Comparison of ENCODE assay signal across 1 cellular context in the genomic region with DNA sequence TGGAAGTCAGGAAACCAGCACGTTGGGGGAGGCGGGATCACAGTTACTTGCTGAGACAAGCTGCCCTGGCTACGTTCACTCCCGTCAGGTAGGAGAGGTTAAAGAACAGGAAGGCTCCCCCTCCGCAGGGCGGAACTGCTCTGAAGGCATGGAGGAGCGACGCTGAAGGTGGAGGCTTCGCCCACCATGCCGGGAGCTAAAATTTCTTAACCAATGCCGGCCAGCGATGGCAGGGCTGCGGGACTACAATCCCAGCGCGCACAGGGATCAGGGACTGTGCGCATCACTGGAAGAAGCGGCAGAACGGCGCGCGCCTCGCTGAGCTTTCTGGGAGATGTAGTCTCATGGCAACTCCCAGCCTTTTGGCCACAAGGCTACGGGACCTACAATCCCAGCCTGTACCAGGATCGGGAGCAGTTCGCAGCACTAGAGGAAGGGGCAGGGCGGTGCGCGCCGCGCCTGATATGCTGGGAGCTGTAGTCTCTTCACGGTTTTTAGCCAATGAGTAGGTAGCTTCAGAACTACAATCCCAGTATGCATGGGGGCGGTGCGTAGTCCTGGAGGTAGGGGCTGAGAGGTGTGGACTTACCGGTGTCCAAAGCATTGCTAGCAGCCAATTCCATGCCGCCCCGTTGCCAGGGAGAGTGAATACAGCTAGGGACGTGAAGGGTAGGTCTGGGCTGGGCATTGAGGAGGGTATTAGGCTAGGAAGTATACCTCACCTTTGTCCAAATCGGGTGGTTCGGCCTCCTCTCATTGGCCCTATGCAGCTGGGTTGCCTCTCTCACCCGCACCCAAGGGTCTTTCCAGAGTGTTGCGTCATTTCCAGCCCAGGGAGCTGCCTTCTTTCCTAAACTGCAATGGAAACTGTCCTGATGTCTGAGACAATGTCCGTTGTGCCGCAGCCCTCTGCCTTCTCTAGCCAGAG.
TF ChIP-seq lines count a peak whose summit lies in the region.

No MANE protein-coding gene starts in this region.

TF ChIP-seq in HEK293, 187 proteins besides CTCF, POLR2A, EP300 and RAD21 (continued from another document and continues in another):
- TF ChIP-seq, protein P1, sequence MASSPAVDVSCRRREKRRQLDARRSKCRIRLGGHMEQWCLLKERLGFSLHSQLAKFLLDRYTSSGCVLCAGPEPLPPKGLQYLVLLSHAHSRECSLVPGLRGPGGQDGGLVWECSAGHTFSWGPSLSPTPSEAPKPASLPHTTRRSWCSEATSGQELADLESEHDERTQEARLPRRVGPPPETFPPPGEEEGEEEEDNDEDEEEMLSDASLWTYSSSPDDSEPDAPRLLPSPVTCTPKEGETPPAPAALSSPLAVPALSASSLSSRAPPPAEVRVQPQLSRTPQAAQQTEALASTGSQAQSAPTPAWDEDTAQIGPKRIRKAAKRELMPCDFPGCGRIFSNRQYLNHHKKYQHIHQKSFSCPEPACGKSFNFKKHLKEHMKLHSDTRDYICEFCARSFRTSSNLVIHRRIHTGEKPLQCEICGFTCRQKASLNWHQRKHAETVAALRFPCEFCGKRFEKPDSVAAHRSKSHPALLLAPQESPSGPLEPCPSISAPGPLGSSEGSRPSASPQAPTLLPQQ (tag by site-specific recombination; IDR thresholded peaks at IDR 0.05): no peak
- TF ChIP-seq ZNF155 (tag by site-specific recombination; IDR thresholded peaks at IDR 0.05) (no peak), ZNF610 (tag by site-specific recombination; IDR thresholded peaks at IDR 0.05; ENCODE audit: borderline replicate concordance) (no peak), KLF7 (tag by site-specific recombination; IDR thresholded peaks at IDR 0.05; ENCODE audit: borderline replicate concordance) (no peak), ZNF335 (tag by site-specific recombination; conservative IDR thresholded peaks at IDR 0.05) (peak; percentile 93), SP2 (tag by site-specific recombination; IDR thresholded peaks at IDR 0.05) (peak; percentile 82), TCF7L2 (IDR thresholded peaks at IDR 0.05; ENCODE audit: borderline replicate concordance, low read depth, low read length) (no peak), MEIS1 (CRISPR knock-in tag; IDR thresholded peaks at IDR 0.05; ENCODE audit: borderline replicate concordance) (no peak), ZFHX2 (tag by site-specific recombination; conservative IDR thresholded peaks at IDR 0.05) (no peak), ZNF112 (tag by site-specific recombination; IDR thresholded peaks at IDR 0.05) (no peak), ZNF394 (tag by site-specific recombination; IDR thresholded peaks at IDR 0.05; ENCODE audit: borderline replicate concordance) (no peak), MZF1 (tag by site-specific recombination; IDR thresholded peaks at IDR 0.05; ENCODE audit: borderline replicate concordance) (no peak), EGR2 (tag by site-specific recombination; IDR thresholded peaks at IDR 0.05; ENCODE audit: low read depth) (no peak), ZNF266 (tag by site-specific recombination; IDR thresholded peaks at IDR 0.05; ENCODE audit: low read depth) (no peak), BCL11B (tag by site-specific recombination; IDR thresholded peaks at IDR 0.05; ENCODE audit: low read depth) (no peak), ZNF157 (tag by site-specific recombination; IDR thresholded peaks at IDR 0.05) (no peak), ZNF211 (tag by site-specific recombination; IDR thresholded peaks at IDR 0.05; ENCODE audit: low read depth) (no peak), ZXDB (tag by site-specific recombination; IDR thresholded peaks at IDR 0.05) (peak; percentile 41; the same call in 1 of the 2 replicates), ZNF830 (tag by site-specific recombination; IDR thresholded peaks at IDR 0.05; ENCODE audit: low read depth) (no peak), HOXD13 (CRISPR knock-in tag; IDR thresholded peaks at IDR 0.05; ENCODE audit: borderline replicate concordance) (no peak)
- TF ChIP-seq, protein P2, sequence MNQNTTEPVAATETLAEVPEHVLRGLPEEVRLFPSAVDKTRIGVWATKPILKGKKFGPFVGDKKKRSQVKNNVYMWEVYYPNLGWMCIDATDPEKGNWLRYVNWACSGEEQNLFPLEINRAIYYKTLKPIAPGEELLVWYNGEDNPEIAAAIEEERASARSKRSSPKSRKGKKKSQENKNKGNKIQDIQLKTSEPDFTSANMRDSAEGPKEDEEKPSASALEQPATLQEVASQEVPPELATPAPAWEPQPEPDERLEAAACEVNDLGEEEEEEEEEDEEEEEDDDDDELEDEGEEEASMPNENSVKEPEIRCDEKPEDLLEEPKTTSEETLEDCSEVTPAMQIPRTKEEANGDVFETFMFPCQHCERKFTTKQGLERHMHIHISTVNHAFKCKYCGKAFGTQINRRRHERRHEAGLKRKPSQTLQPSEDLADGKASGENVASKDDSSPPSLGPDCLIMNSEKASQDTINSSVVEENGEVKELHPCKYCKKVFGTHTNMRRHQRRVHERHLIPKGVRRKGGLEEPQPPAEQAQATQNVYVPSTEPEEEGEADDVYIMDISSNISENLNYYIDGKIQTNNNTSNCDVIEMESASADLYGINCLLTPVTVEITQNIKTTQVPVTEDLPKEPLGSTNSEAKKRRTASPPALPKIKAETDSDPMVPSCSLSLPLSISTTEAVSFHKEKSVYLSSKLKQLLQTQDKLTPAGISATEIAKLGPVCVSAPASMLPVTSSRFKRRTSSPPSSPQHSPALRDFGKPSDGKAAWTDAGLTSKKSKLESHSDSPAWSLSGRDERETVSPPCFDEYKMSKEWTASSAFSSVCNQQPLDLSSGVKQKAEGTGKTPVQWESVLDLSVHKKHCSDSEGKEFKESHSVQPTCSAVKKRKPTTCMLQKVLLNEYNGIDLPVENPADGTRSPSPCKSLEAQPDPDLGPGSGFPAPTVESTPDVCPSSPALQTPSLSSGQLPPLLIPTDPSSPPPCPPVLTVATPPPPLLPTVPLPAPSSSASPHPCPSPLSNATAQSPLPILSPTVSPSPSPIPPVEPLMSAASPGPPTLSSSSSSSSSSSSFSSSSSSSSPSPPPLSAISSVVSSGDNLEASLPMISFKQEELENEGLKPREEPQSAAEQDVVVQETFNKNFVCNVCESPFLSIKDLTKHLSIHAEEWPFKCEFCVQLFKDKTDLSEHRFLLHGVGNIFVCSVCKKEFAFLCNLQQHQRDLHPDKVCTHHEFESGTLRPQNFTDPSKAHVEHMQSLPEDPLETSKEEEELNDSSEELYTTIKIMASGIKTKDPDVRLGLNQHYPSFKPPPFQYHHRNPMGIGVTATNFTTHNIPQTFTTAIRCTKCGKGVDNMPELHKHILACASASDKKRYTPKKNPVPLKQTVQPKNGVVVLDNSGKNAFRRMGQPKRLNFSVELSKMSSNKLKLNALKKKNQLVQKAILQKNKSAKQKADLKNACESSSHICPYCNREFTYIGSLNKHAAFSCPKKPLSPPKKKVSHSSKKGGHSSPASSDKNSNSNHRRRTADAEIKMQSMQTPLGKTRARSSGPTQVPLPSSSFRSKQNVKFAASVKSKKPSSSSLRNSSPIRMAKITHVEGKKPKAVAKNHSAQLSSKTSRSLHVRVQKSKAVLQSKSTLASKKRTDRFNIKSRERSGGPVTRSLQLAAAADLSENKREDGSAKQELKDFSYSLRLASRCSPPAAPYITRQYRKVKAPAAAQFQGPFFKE (tag by site-specific recombination; IDR thresholded peaks at IDR 0.05; ENCODE audit: borderline replicate concordance): no peak
- TF ChIP-seq, protein P3, sequence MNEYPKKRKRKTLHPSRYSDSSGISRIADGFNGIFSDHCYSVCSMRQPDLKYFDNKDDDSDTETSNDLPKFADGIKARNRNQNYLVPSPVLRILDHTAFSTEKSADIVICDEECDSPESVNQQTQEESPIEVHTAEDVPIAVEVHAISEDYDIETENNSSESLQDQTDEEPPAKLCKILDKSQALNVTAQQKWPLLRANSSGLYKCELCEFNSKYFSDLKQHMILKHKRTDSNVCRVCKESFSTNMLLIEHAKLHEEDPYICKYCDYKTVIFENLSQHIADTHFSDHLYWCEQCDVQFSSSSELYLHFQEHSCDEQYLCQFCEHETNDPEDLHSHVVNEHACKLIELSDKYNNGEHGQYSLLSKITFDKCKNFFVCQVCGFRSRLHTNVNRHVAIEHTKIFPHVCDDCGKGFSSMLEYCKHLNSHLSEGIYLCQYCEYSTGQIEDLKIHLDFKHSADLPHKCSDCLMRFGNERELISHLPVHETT (tag by site-specific recombination; IDR thresholded peaks at IDR 0.05): no peak
- TF ChIP-seq, protein P4, sequence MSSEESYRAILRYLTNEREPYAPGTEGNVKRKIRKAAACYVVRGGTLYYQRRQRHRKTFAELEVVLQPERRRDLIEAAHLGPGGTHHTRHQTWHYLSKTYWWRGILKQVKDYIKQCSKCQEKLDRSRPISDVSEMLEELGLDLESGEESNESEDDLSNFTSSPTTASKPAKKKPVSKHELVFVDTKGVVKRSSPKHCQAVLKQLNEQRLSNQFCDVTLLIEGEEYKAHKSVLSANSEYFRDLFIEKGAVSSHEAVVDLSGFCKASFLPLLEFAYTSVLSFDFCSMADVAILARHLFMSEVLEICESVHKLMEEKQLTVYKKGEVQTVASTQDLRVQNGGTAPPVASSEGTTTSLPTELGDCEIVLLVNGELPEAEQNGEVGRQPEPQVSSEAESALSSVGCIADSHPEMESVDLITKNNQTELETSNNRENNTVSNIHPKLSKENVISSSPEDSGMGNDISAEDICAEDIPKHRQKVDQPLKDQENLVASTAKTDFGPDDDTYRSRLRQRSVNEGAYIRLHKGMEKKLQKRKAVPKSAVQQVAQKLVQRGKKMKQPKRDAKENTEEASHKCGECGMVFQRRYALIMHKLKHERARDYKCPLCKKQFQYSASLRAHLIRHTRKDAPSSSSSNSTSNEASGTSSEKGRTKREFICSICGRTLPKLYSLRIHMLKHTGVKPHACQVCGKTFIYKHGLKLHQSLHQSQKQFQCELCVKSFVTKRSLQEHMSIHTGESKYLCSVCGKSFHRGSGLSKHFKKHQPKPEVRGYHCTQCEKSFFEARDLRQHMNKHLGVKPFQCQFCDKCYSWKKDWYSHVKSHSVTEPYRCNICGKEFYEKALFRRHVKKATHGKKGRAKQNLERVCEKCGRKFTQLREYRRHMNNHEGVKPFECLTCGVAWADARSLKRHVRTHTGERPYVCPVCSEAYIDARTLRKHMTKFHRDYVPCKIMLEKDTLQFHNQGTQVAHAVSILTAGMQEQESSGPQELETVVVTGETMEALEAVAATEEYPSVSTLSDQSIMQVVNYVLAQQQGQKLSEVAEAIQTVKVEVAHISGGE (tag by site-specific recombination; conservative IDR thresholded peaks at IDR 0.05; ENCODE audit: low read depth): peak; percentile 81
- TF ChIP-seq, protein P5, sequence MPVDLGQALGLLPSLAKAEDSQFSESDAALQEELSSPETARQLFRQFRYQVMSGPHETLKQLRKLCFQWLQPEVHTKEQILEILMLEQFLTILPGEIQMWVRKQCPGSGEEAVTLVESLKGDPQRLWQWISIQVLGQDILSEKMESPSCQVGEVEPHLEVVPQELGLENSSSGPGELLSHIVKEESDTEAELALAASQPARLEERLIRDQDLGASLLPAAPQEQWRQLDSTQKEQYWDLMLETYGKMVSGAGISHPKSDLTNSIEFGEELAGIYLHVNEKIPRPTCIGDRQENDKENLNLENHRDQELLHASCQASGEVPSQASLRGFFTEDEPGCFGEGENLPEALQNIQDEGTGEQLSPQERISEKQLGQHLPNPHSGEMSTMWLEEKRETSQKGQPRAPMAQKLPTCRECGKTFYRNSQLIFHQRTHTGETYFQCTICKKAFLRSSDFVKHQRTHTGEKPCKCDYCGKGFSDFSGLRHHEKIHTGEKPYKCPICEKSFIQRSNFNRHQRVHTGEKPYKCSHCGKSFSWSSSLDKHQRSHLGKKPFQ (tag by site-specific recombination; IDR thresholded peaks at IDR 0.05): no peak
- TF ChIP-seq, protein P6, sequence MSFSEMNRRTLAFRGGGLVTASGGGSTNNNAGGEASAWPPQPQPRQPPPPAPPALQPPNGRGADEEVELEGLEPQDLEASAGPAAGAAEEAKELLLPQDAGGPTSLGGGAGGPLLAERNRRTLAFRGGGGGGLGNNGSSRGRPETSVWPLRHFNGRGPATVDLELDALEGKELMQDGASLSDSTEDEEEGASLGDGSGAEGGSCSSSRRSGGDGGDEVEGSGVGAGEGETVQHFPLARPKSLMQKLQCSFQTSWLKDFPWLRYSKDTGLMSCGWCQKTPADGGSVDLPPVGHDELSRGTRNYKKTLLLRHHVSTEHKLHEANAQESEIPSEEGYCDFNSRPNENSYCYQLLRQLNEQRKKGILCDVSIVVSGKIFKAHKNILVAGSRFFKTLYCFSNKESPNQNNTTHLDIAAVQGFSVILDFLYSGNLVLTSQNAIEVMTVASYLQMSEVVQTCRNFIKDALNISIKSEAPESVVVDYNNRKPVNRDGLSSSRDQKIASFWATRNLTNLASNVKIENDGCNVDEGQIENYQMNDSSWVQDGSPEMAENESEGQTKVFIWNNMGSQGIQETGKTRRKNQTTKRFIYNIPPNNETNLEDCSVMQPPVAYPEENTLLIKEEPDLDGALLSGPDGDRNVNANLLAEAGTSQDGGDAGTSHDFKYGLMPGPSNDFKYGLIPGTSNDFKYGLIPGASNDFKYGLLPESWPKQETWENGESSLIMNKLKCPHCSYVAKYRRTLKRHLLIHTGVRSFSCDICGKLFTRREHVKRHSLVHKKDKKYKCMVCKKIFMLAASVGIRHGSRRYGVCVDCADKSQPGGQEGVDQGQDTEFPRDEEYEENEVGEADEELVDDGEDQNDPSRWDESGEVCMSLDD (tag by site-specific recombination; IDR thresholded peaks at IDR 0.05): no peak
- TF ChIP-seq, protein P7, sequence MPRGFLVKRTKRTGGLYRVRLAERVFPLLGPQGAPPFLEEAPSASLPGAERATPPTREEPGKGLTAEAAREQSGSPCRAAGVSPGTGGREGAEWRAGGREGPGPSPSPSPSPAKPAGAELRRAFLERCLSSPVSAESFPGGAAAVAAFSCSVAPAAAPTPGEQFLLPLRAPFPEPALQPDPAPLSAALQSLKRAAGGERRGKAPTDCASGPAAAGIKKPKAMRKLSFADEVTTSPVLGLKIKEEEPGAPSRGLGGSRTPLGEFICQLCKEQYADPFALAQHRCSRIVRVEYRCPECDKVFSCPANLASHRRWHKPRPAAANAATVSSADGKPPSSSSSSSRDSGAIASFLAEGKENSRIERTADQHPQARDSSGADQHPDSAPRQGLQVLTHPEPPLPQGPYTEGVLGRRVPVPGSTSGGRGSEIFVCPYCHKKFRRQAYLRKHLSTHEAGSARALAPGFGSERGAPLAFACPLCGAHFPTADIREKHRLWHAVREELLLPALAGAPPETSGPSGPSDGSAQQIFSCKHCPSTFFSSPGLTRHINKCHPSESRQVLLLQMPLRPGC (tag by site-specific recombination; IDR thresholded peaks at IDR 0.05): no peak
- TF ChIP-seq, protein P8, sequence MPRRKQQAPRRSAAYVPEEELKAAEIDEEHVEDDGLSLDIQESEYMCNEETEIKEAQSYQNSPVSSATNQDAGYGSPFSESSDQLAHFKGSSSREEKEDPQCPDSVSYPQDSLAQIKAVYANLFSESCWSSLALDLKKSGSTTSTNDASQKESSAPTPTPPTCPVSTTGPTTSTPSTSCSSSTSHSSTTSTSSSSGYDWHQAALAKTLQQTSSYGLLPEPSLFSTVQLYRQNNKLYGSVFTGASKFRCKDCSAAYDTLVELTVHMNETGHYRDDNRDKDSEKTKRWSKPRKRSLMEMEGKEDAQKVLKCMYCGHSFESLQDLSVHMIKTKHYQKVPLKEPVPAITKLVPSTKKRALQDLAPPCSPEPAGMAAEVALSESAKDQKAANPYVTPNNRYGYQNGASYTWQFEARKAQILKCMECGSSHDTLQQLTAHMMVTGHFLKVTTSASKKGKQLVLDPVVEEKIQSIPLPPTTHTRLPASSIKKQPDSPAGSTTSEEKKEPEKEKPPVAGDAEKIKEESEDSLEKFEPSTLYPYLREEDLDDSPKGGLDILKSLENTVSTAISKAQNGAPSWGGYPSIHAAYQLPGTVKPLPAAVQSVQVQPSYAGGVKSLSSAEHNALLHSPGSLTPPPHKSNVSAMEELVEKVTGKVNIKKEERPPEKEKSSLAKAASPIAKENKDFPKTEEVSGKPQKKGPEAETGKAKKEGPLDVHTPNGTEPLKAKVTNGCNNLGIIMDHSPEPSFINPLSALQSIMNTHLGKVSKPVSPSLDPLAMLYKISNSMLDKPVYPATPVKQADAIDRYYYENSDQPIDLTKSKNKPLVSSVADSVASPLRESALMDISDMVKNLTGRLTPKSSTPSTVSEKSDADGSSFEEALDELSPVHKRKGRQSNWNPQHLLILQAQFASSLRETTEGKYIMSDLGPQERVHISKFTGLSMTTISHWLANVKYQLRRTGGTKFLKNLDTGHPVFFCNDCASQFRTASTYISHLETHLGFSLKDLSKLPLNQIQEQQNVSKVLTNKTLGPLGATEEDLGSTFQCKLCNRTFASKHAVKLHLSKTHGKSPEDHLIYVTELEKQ (tag by site-specific recombination; IDR thresholded peaks at IDR 0.05; ENCODE audit: borderline replicate concordance): no peak
